20 cellular contexts compared by ENCODE assay signal in genomic region chr13:38202730-38203129, GRCh38.
DNase-seq lines count a peak whose midpoint lies in the region; TF ChIP-seq lines count a peak whose summit lies in the region.
"Had no signal": no experiment of that assay in that cellular context is flagged by ENCODE, and none has a peak within 500 bp of the region (broad histone marks: within the 10 kb centered on the region; RNA-seq: fewer than 3 reads in every experiment).

No MANE protein-coding gene starts in this region.

- no peak overlapping the region for H3K9ac ChIP-seq in adipocyte (ENCODE audit: low read length)

- WGBS in ovary, 3 donors = 59 to 68% (median 61%) methylated on average over 5 of the region's 5 CpGs

- TF ChIP-seq EP300 in ovary (IDR thresholded peaks at IDR 0.05) = no peak

- intact Hi-C loops in ovary (cut with DNase I) = no loop called here

- no peaks in the 10 kb centered on the region for H3K4me1 ChIP-seq in adipocyte (ENCODE audit: control insufficient read depth, insufficient read depth, low read length)
- no peaks in the 10 kb centered on the region for H3K4me1 ChIP-seq in ovary (ENCODE audit: insufficient read depth)
- H3K4me1 ChIP-seq: BE2C had no signal

- CTCF ChIA-PET in BJ (lab: Yijun Ruan, JAX) = interaction anchor here (0.9 kb wide), 1 partner anchor 43 kb away, joined by 3 read pairs; no protein-coding TSS in a partner anchor

- H3K27me3 ChIP-seq in BJ (ENCODE audit: control insufficient read depth, insufficient read depth, low read length) (no peaks in the 10 kb centered on the region), adipocyte (replicated peaks; ENCODE audit: control insufficient read depth, insufficient read depth, low read length) (no peaks in the 10 kb centered on the region), ovary (no peaks in the 10 kb centered on the region)
- H3K27me3 ChIP-seq: BE2C had no signal

- TF ChIP-seq CTCF in BJ (IDR thresholded peaks at IDR 0.05; ENCODE audit: insufficient read depth, low read depth, low read length) (no peak), ovary (IDR thresholded peaks at IDR 0.05) (no peak)

- DNase-seq in BJ (ENCODE audit: low read depth) = peak; percentile 19
- peak; percentile 74 for DNase-seq in HCEC 1CT
- peak; percentile 10 for DNase-seq in adipocyte (ENCODE audit: low read depth)
- DNase-seq in iris pigment epithelial cell (ENCODE audit: low read depth) = peak; percentile 49
- DNase-seq in COR-L47 (lab: John Stamatoyannopoulos, UW) = no peak
- no peak for DNase-seq in NCI-H2171 (lab: John Stamatoyannopoulos, UW)
- DNase-seq in NCI-H1694 treated with DMSO at 0.1 percent for 48 hours (lab: John Stamatoyannopoulos, UW) = no peak
- DNase-seq in ovary = no peak
- DNase-seq: activated naive CD4-positive, alpha-beta T cell treated with anti-CD3 and anti-CD28 coated beads for 36 hours; BE2C; DMS79; effector memory CD4-positive, alpha-beta T cell; immature natural killer cell; midbrain; NCI-H2029 treated with DMSO at 0.1 percent for 48 hours; NCI-H69; nucleus accumbens had no signal

- H3K36me3 ChIP-seq in BJ (ENCODE audit: control insufficient read depth, insufficient read depth, low read length) = no peaks in the 10 kb centered on the region
- no peaks in the 10 kb centered on the region for H3K36me3 ChIP-seq in adipocyte (ENCODE audit: control insufficient read depth, insufficient read depth, low read length, severe bottlenecking)
- no peaks in the 10 kb centered on the region for H3K36me3 ChIP-seq in ovary
- H3K36me3 ChIP-seq: BE2C had no signal

- POLR2A ChIA-PET in BJ (lab: Charles Lee) = no interaction called here

- no peak overlapping the region for H3K4me3 ChIP-seq in BJ (ENCODE audit: low read depth, low read length)
- H3K4me3 ChIP-seq in adipocyte (ENCODE audit: low read length) = no peak overlapping the region
- H3K4me3 ChIP-seq in ovary = no peak overlapping the region
- H3K4me3 ChIP-seq: skin epidermis had no signal

- no peak for TF ChIP-seq POLR2A in ovary (IDR thresholded peaks at IDR 0.05)

- H3K9me3 ChIP-seq in adipocyte (ENCODE audit: control insufficient read depth, low read length) (no peaks in the 10 kb centered on the region), ovary (no peaks in the 10 kb centered on the region)
- H3K9me3 ChIP-seq: BE2C had no signal

- H3K27ac ChIP-seq in ovary = no peak overlapping the region
- H3K27ac ChIP-seq: HL-60, skin epidermis, VCaP had no signal

Comparison
In these comparisons a context has a peak if more than half of its experiments do, and no peak if none do; other contexts are left out.
1. DNase-seq: peak in BJ (single experiment), HCEC 1CT (single experiment), adipocyte (single experiment) and iris pigment epithelial cell (single experiment); none in COR-L47 (single experiment), NCI-H2171 (single experiment), NCI-H1694 treated with DMSO at 0.1 percent for 48 hours (single experiment) and ovary (0 of 5).